Comparison of ENCODE assay signal across 9 cellular contexts in genomic region chr7:44103941-44104879, GRCh38. TPM values are rescaled to one million over a fixed set of nuclear protein-coding genes. Genes with fewer than 3 reads are reported as not detected.
DNase-seq lines count a peak whose midpoint lies in the region; ATAC-seq and TF ChIP-seq lines count a peak whose summit lies in the region.
"Had no signal": no experiment of that assay in that cellular context is flagged by ENCODE, and none has a peak within 500 bp of the region (broad histone marks: within the 10 kb centered on the region; RNA-seq: fewer than 3 reads in every experiment).

Gene AEBP1 (plus strand): TSS chr7:44104345. CDS start chr7:44104666, 321 bp downstream.

- H3K4me3 ChIP-seq in DOHH2 (ENCODE audit: low read length) (no peak within 1 kb of the TSS), thoracic aorta (peak within 1 kb of the TSS; percentile 78)

- H4K20me1 ChIP-seq in DOHH2 (ENCODE audit: control insufficient read depth, insufficient read depth, low read depth, low read length) = no peaks in the 10 kb centered on the region

- TF ChIP-seq CTCF in DOHH2 (IDR thresholded peaks at IDR 0.05; ENCODE audit: low read depth, low read length, poor library complexity, severe bottlenecking) = no peak
- no peak for TF ChIP-seq CTCF in thoracic aorta (IDR thresholded peaks at IDR 0.05)

- H3K36me3 ChIP-seq in DOHH2 (ENCODE audit: control insufficient read depth, low read length) = no peaks in the 10 kb centered on the region
- H3K36me3 ChIP-seq in thoracic aorta = peaks cover 18% of the 10 kb centered on the region

- H3K27me3 ChIP-seq in DOHH2 (ENCODE audit: control insufficient read depth, low read length) = peaks cover 34% of the 10 kb centered on the region
- H3K27me3 ChIP-seq in thoracic aorta (replicated peaks; ENCODE audit: insufficient read depth) = no peaks in the 10 kb centered on the region

- no peaks in the 10 kb centered on the region for H3K79me2 ChIP-seq in DOHH2 (ENCODE audit: control insufficient read depth, low read length)

- H3K4me1 ChIP-seq in DOHH2 (ENCODE audit: control insufficient read depth, low read length) (peaks cover 28% of the 10 kb centered on the region), thoracic aorta (ENCODE audit: control insufficient read depth in 1 of 2, low read depth in 2 of 2) (peaks cover 50 to 84% of the 10 kb centered on the region in 2 donors)

- DNase-seq in RPMI8226 (peak; percentile 70), dermis blood vessel endothelial cell (peak; percentile 56), lung microvascular endothelial cell (ENCODE audit: low read depth in 2 of 2) (peak in 1 of 2 donors; percentile 30), thoracic aorta (ENCODE audit: low spot score) (no peak), NK-92 (lab: John Stamatoyannopoulos, UW; ENCODE audit: unreplicated experiment) (no peak), GM19240 (ENCODE audit: insufficient read length, low spot score) (no peak)

- H3K9me3 ChIP-seq in DOHH2 (ENCODE audit: control insufficient read depth, insufficient read depth, low read length) = no peaks in the 10 kb centered on the region
- H3K9me3 ChIP-seq in thoracic aorta = no peaks in the 10 kb centered on the region

- no peaks in the 10 kb centered on the region for H3K9me2 ChIP-seq in DOHH2 (replicated peaks; ENCODE audit: control insufficient read depth, low read length)

- peak within 1 kb of the TSS; percentile 6; the same call in 1 of the 2 replicates for H3K4me2 ChIP-seq in DOHH2 (ENCODE audit: low read length)

- no peak for ATAC-seq in thoracic aorta (ENCODE audit: insufficient number of reproducible peaks, low FRiP score, low read depth)
- ATAC-seq in HG03159 (IDR thresholded peaks at IDR 0.05; ENCODE audit: unreplicated experiment) = no peak

- H3K27ac ChIP-seq in DOHH2 (ENCODE audit: low read depth, low read length) (no peak within 1 kb of the TSS), thoracic aorta (peak within 1 kb of the TSS; percentile 99 to 100)

- H3F3A ChIP-seq in DOHH2 (ENCODE audit: control insufficient read depth, insufficient read depth) = peaks cover 4% of the 10 kb centered on the region; the same call in 1 of the 2 replicates

RNA-seq across cellular contexts. Expression of gene AEBP1, which starts in this region (rescaled TPM):
- 12.9 and 40.4 TPM in 2 replicates for total RNA-seq in dermis blood vessel endothelial cell
- 9.2 and 19.8 TPM in 2 replicates for total RNA-seq in lung microvascular endothelial cell
- total RNA-seq in thoracic aorta = 1,000 to 10,000 TPM; 1,006 to 1,415 TPM
- total RNA-seq: HT1080 had no signal

Comparison
In these comparisons a context has a peak if more than half of its experiments do, and no peak if none do; other contexts are left out.
1. RNA of gene AEBP1 (total RNA-seq): 1,006 to 1,415 TPM in thoracic aorta; 9.2 to 19.8 TPM in lung microvascular endothelial cell and 12.9 to 40.4 TPM in dermis blood vessel endothelial cell; every median in the first group is over 10 times any median in the second.
2. DNase-seq: peak in RPMI8226 (single experiment) and dermis blood vessel endothelial cell (single experiment); none in thoracic aorta (single experiment), NK-92 (single experiment) and GM19240 (single experiment).